In the genomic region with DNA sequence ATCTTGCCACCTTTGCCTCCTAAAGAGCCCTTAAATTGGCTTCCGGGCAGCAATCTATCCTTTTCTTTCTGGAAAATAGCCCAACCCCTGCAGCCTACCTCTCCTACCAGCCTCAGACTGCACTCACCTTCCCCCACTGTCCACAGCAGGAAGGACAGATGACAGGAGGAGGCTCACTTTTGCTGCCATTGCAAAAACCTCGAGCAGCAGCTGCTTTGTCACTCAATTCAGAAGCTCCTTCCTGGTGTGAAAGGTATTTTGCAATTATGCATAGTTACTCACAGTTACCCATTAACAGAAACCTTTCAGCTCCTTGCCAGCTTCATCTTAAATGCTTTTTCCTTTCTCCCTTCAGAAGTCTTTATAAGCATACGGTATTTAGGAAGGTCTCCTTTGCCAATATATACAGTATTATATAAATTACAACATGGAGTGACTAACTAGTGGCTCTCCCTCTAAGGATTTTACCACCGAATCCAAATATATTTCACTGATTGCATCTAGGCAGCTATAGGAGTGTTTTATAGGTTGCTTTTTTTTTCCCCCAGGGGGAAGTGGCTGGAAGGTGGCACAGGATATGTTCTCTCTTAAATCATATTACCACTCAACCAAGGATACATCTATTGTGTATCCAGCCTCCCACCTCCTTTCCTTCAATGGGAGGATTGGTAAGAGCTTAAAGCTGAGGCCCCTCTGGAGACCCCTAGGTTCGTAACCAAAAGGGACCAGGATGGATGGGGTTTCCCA, we compare ENCODE assay signal across 2 cellular contexts.
TF ChIP-seq lines count a peak whose summit lies in the region.

No MANE protein-coding gene starts in this region.

TF ChIP-seq in IMR-90, 13 proteins besides CTCF, POLR2A, EP300 and RAD21:
- TF ChIP-seq NFE2L2 (IDR thresholded peaks at IDR 0.05; ENCODE audit: low read depth, low read length) (no peak), MAFK (IDR thresholded peaks at IDR 0.05; ENCODE audit: low read depth, low read length) (peak; percentile 59), FOS (IDR thresholded peaks at IDR 0.05; ENCODE audit: low read depth, low read length) (no peak), MAZ (IDR thresholded peaks at IDR 0.05; ENCODE audit: borderline replicate concordance, low read depth, low read length) (no peak)

TF ChIP-seq in H1, 55 proteins besides CTCF, POLR2A, EP300 and RAD21 (continues in another document):
- TF ChIP-seq, protein P1, sequence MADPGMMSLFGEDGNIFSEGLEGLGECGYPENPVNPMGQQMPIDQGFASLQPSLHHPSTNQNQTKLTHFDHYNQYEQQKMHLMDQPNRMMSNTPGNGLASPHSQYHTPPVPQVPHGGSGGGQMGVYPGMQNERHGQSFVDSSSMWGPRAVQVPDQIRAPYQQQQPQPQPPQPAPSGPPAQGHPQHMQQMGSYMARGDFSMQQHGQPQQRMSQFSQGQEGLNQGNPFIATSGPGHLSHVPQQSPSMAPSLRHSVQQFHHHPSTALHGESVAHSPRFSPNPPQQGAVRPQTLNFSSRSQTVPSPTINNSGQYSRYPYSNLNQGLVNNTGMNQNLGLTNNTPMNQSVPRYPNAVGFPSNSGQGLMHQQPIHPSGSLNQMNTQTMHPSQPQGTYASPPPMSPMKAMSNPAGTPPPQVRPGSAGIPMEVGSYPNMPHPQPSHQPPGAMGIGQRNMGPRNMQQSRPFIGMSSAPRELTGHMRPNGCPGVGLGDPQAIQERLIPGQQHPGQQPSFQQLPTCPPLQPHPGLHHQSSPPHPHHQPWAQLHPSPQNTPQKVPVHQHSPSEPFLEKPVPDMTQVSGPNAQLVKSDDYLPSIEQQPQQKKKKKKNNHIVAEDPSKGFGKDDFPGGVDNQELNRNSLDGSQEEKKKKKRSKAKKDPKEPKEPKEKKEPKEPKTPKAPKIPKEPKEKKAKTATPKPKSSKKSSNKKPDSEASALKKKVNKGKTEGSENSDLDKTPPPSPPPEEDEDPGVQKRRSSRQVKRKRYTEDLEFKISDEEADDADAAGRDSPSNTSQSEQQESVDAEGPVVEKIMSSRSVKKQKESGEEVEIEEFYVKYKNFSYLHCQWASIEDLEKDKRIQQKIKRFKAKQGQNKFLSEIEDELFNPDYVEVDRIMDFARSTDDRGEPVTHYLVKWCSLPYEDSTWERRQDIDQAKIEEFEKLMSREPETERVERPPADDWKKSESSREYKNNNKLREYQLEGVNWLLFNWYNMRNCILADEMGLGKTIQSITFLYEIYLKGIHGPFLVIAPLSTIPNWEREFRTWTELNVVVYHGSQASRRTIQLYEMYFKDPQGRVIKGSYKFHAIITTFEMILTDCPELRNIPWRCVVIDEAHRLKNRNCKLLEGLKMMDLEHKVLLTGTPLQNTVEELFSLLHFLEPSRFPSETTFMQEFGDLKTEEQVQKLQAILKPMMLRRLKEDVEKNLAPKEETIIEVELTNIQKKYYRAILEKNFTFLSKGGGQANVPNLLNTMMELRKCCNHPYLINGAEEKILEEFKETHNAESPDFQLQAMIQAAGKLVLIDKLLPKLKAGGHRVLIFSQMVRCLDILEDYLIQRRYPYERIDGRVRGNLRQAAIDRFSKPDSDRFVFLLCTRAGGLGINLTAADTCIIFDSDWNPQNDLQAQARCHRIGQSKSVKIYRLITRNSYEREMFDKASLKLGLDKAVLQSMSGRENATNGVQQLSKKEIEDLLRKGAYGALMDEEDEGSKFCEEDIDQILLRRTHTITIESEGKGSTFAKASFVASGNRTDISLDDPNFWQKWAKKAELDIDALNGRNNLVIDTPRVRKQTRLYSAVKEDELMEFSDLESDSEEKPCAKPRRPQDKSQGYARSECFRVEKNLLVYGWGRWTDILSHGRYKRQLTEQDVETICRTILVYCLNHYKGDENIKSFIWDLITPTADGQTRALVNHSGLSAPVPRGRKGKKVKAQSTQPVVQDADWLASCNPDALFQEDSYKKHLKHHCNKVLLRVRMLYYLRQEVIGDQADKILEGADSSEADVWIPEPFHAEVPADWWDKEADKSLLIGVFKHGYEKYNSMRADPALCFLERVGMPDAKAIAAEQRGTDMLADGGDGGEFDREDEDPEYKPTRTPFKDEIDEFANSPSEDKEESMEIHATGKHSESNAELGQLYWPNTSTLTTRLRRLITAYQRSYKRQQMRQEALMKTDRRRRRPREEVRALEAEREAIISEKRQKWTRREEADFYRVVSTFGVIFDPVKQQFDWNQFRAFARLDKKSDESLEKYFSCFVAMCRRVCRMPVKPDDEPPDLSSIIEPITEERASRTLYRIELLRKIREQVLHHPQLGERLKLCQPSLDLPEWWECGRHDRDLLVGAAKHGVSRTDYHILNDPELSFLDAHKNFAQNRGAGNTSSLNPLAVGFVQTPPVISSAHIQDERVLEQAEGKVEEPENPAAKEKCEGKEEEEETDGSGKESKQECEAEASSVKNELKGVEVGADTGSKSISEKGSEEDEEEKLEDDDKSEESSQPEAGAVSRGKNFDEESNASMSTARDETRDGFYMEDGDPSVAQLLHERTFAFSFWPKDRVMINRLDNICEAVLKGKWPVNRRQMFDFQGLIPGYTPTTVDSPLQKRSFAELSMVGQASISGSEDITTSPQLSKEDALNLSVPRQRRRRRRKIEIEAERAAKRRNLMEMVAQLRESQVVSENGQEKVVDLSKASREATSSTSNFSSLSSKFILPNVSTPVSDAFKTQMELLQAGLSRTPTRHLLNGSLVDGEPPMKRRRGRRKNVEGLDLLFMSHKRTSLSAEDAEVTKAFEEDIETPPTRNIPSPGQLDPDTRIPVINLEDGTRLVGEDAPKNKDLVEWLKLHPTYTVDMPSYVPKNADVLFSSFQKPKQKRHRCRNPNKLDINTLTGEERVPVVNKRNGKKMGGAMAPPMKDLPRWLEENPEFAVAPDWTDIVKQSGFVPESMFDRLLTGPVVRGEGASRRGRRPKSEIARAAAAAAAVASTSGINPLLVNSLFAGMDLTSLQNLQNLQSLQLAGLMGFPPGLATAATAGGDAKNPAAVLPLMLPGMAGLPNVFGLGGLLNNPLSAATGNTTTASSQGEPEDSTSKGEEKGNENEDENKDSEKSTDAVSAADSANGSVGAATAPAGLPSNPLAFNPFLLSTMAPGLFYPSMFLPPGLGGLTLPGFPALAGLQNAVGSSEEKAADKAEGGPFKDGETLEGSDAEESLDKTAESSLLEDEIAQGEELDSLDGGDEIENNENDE (IDR thresholded peaks at IDR 0.05; ENCODE audit: insufficient replicate concordance, low read length): no peak
- TF ChIP-seq SAP30 (IDR thresholded peaks at IDR 0.05; ENCODE audit: insufficient read depth, insufficient replicate concordance, low read length): no peak
- TF ChIP-seq RBBP5 (IDR thresholded peaks at IDR 0.05; ENCODE audit: borderline replicate concordance, low read depth, low read length): no peak
- TF ChIP-seq YY1 (IDR thresholded peaks at IDR 0.05; ENCODE audit: low read depth, low read length): peak; percentile 58; the same call in 1 of the 2 replicates
- no peak for TF ChIP-seq EZH2 (IDR thresholded peaks at IDR 0.05; ENCODE audit: low read depth, low read length, severe bottlenecking)
- no peak for TF ChIP-seq CREB1 (IDR thresholded peaks at IDR 0.05)
- TF ChIP-seq, protein P2, sequence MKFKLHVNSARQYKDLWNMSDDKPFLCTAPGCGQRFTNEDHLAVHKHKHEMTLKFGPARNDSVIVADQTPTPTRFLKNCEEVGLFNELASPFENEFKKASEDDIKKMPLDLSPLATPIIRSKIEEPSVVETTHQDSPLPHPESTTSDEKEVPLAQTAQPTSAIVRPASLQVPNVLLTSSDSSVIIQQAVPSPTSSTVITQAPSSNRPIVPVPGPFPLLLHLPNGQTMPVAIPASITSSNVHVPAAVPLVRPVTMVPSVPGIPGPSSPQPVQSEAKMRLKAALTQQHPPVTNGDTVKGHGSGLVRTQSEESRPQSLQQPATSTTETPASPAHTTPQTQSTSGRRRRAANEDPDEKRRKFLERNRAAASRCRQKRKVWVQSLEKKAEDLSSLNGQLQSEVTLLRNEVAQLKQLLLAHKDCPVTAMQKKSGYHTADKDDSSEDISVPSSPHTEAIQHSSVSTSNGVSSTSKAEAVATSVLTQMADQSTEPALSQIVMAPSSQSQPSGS (IDR thresholded peaks at IDR 0.05; ENCODE audit: low read length): no peak
- no peak for TF ChIP-seq CHD1 (IDR thresholded peaks at IDR 0.05; ENCODE audit: low read depth, low read length)
- no peak for TF ChIP-seq TBP (IDR thresholded peaks at IDR 0.05; ENCODE audit: low read depth, low read length)
- TF ChIP-seq JUND (IDR thresholded peaks at IDR 0.05; ENCODE audit: low read length): no peak
- peak in 1 of 2 experiments; percentile 85; a peak in 1 of 4 replicates for TF ChIP-seq HDAC2 (IDR thresholded peaks at IDR 0.05; ENCODE audit: borderline replicate concordance in 1 of 2, low read depth in 2 of 2, low read length in 2 of 2)
- no peak for TF ChIP-seq GABPA (IDR thresholded peaks at IDR 0.05; ENCODE audit: borderline replicate concordance, insufficient read depth, low read length)
- TF ChIP-seq NANOG (IDR thresholded peaks at IDR 0.05; ENCODE audit: insufficient read depth, low read depth, low read length, poor library complexity, severe bottlenecking): no peak
- TF ChIP-seq CBX8 (IDR thresholded peaks at IDR 0.05; ENCODE audit: borderline replicate concordance, low read depth, low read length): no peak
- no peak for TF ChIP-seq ZNF274 (IDR thresholded peaks at IDR 0.05; ENCODE audit: borderline replicate concordance, extremely low read depth, low read length)
- TF ChIP-seq SP4 (IDR thresholded peaks at IDR 0.05; ENCODE audit: low read length): no peak
- TF ChIP-seq KDM5A (IDR thresholded peaks at IDR 0.05; ENCODE audit: low read length): no peak
- peak; percentile 89 to 93; a peak in 2 of 4 replicates for TF ChIP-seq SIN3A (conservative IDR thresholded peaks at IDR 0.05 in 1 of 2, IDR thresholded peaks at IDR 0.05 in 1 of 2; ENCODE audit: low read depth in 1 of 2, low read length in 2 of 2)
- no peak for TF ChIP-seq KDM4A (IDR thresholded peaks at IDR 0.05; ENCODE audit: low read depth, low read length, severe bottlenecking)
- no peak for TF ChIP-seq RFX5 (IDR thresholded peaks at IDR 0.05; ENCODE audit: borderline replicate concordance, low read depth, low read length)
- TF ChIP-seq SIRT6 (IDR thresholded peaks at IDR 0.05; ENCODE audit: low read length): no peak
- no peak for TF ChIP-seq PHF8 (conservative IDR thresholded peaks at IDR 0.05; ENCODE audit: low read depth, low read length)
- TF ChIP-seq, protein P3, sequence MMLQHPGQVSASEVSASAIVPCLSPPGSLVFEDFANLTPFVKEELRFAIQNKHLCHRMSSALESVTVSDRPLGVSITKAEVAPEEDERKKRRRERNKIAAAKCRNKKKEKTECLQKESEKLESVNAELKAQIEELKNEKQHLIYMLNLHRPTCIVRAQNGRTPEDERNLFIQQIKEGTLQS (IDR thresholded peaks at IDR 0.05; ENCODE audit: insufficient read depth, low read depth, low read length): no peak
- TF ChIP-seq HDAC6 (IDR thresholded peaks at IDR 0.05; ENCODE audit: low read depth, low read length): no peak
- no peak for TF ChIP-seq POLR2AphosphoS5 (IDR thresholded peaks at IDR 0.05; ENCODE audit: low read depth, low read length)
- TF ChIP-seq BACH1 (IDR thresholded peaks at IDR 0.05; ENCODE audit: low read length): no peak
- TF ChIP-seq MAFK (IDR thresholded peaks at IDR 0.05; ENCODE audit: low read depth, low read length): peak; percentile 88
- TF ChIP-seq CHD2 (IDR thresholded peaks at IDR 0.05; ENCODE audit: low read length): no peak
- no peak for TF ChIP-seq SIX5 (IDR thresholded peaks at IDR 0.05; ENCODE audit: low read depth, low read length)
- TF ChIP-seq ASH2L (IDR thresholded peaks at IDR 0.05; ENCODE audit: low read length): no peak
- TF ChIP-seq SUZ12 (IDR thresholded peaks at IDR 0.05; ENCODE audit: low read length): no peak
- no peak for TF ChIP-seq SRF (IDR thresholded peaks at IDR 0.05; ENCODE audit: low read depth, low read length)
- TF ChIP-seq NRF1 (IDR thresholded peaks at IDR 0.05; ENCODE audit: low read depth, low read length): no peak
- no peak for TF ChIP-seq TAF7 (optimal IDR thresholded peaks at IDR 0.05; ENCODE audit: borderline replicate concordance, low read depth, low read length)
- TF ChIP-seq TCF12 (IDR thresholded peaks at IDR 0.05; ENCODE audit: low read depth, low read length): peak; percentile 61; the same call in 1 of the 2 replicates
- no peak for TF ChIP-seq TEAD4 (IDR thresholded peaks at IDR 0.05; ENCODE audit: low read depth, low read length)
- TF ChIP-seq POU5F1 (IDR thresholded peaks at IDR 0.05; ENCODE audit: low read depth, low read length): no peak
- TF ChIP-seq CEBPB (IDR thresholded peaks at IDR 0.05; ENCODE audit: low read depth, low read length): peak; percentile 59; the same call in 1 of the 2 replicates
- TF ChIP-seq, protein P4, sequence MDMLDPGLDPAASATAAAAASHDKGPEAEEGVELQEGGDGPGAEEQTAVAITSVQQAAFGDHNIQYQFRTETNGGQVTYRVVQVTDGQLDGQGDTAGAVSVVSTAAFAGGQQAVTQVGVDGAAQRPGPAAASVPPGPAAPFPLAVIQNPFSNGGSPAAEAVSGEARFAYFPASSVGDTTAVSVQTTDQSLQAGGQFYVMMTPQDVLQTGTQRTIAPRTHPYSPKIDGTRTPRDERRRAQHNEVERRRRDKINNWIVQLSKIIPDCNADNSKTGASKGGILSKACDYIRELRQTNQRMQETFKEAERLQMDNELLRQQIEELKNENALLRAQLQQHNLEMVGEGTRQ (IDR thresholded peaks at IDR 0.05; ENCODE audit: low read length): no peak
- TF ChIP-seq RNF2 (IDR thresholded peaks at IDR 0.05; ENCODE audit: borderline replicate concordance, low read depth, low read length, missing control alignments, poor library complexity, severe bottlenecking): no peak
- no peak for TF ChIP-seq CTBP2 (IDR thresholded peaks at IDR 0.05; ENCODE audit: borderline replicate concordance, insufficient read depth, insufficient read length, low read length)
- TF ChIP-seq, protein P5, sequence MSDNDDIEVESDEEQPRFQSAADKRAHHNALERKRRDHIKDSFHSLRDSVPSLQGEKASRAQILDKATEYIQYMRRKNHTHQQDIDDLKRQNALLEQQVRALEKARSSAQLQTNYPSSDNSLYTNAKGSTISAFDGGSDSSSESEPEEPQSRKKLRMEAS (IDR thresholded peaks at IDR 0.05): no peak; the same call in 1 of the 2 replicates
- TF ChIP-seq CBX5 (IDR thresholded peaks at IDR 0.05; ENCODE audit: low read depth, low read length): no peak
- no peak for TF ChIP-seq BRCA1 (IDR thresholded peaks at IDR 0.05; ENCODE audit: low read depth, low read length)
- TF ChIP-seq FOSL1 (IDR thresholded peaks at IDR 0.05; ENCODE audit: insufficient read depth, low read depth, low read length): no peak
- no peak for TF ChIP-seq TAF1 (IDR thresholded peaks at IDR 0.05; ENCODE audit: low read depth, low read length)
- no peak for TF ChIP-seq GTF2F1 (IDR thresholded peaks at IDR 0.05; ENCODE audit: borderline replicate concordance, low read depth, low read length)
- TF ChIP-seq SP1 (IDR thresholded peaks at IDR 0.05; ENCODE audit: low read depth, low read length): peak; percentile 42; the same call in 1 of the 2 replicates
- no peak for TF ChIP-seq EGR1 (IDR thresholded peaks at IDR 0.05; ENCODE audit: borderline replicate concordance, low read depth, low read length)
- TF ChIP-seq, protein P6, sequence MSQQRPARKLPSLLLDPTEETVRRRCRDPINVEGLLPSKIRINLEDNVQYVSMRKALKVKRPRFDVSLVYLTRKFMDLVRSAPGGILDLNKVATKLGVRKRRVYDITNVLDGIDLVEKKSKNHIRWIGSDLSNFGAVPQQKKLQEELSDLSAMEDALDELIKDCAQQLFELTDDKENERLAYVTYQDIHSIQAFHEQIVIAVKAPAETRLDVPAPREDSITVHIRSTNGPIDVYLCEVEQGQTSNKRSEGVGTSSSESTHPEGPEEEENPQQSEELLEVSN (IDR thresholded peaks at IDR 0.05): no peak
- no peak for TF ChIP-seq JUN (IDR thresholded peaks at IDR 0.05; ENCODE audit: low read depth, low read length)
- TF ChIP-seq RXRA (IDR thresholded peaks at IDR 0.05; ENCODE audit: insufficient read depth, low read depth, low read length): no peak
- TF ChIP-seq KDM1A (IDR thresholded peaks at IDR 0.05; ENCODE audit: borderline replicate concordance, low read length): no peak
- TF ChIP-seq BCL11A (IDR thresholded peaks at IDR 0.05; ENCODE audit: low read depth in 2 of 2, low read length in 2 of 2): no peak
